In genomic region chr3:123750659-123751420, GRCh38 we compare ENCODE assay signal across 11 cellular contexts.
DNase-seq lines count a peak whose midpoint lies in the region; ATAC-seq, FAIRE-seq and TF ChIP-seq lines count a peak whose summit lies in the region.
"Had no signal": no experiment of that assay in that cellular context is flagged by ENCODE, and none has a peak within 500 bp of the region (broad histone marks: within the 10 kb centered on the region; RNA-seq: fewer than 3 reads in every experiment).

No MANE protein-coding gene starts in this region.

- POLR2A ChIA-PET in H1 (lab: Charles Lee; ENCODE audit: partially characterized antibody) (no interaction called here), HEK293T (lab: Yijun Ruan, JAX) (no interaction called here)

- H3K4ac ChIP-seq in H1 (replicated peaks; ENCODE audit: insufficient read length, low read depth, low read length): no peak overlapping the region

- no peak overlapping the region for H4K91ac ChIP-seq in H1 (replicated peaks; ENCODE audit: insufficient read length, low read length)

- H2BK120ac ChIP-seq in H1 (replicated peaks; ENCODE audit: low read depth, low read length): no peak overlapping the region

- H3K56ac ChIP-seq in H1 (replicated peaks; ENCODE audit: insufficient read length, low read depth, low read length): no peak overlapping the region

- no peak overlapping the region for H3K27ac Mint-ChIP-seq in activated naive CD8-positive, alpha-beta T cell treated with anti-CD3 and anti-CD28 coated beads for 36 hours
- H3K27ac Mint-ChIP-seq: natural killer cell had no signal

- no peak overlapping the region for H3K4me3 Mint-ChIP-seq in activated naive CD8-positive, alpha-beta T cell treated with anti-CD3 and anti-CD28 coated beads for 36 hours
- H3K4me3 Mint-ChIP-seq: natural killer cell had no signal

- H3K4me2 ChIP-seq in H1 (ENCODE audit: insufficient read depth in 1 of 2, low read depth in 2 of 2, low read length in 2 of 2): no peak overlapping the region

- H4K5ac ChIP-seq in H1 (ENCODE audit: insufficient read length, low read depth, low read length): no peak overlapping the region

- no peaks in the 10 kb centered on the region for H3K4me1 Mint-ChIP-seq in activated naive CD8-positive, alpha-beta T cell treated with anti-CD3 and anti-CD28 coated beads for 36 hours
- H3K4me1 Mint-ChIP-seq: natural killer cell had no signal

- no peak overlapping the region for H4K8ac ChIP-seq in H1 (ENCODE audit: extremely low read depth, insufficient read depth, low read length)

- DNase-seq in AG08395 (ENCODE audit: low spot score) (peak; percentile 85), LoVo (ENCODE audit: low spot score) (peak; percentile 64), H1 (ENCODE audit: low read depth in 1 of 2, low spot score in 2 of 2) (peak in 1 of 2 experiments; percentile 45), lung (ENCODE audit: low spot score) (peak; percentile 60), NCI-H1694 treated with DMSO at 0.1 percent for 48 hours (lab: John Stamatoyannopoulos, UW) (no peak), testis (no peak), HEK293T (ENCODE audit: extremely low spot score) (no peak)
- no peak for DNase-seq in activated naive CD8-positive, alpha-beta T cell treated with anti-CD3 and anti-CD28 coated beads for 36 hours
- DNase-seq: cerebellar nuclear complex, natural killer cell, NCI-H510A had no signal

- H3K9me3 ChIP-seq in H1 (ENCODE audit: insufficient read depth in 2 of 2, low read depth in 1 of 2, low read length in 1 of 2) (no peaks in the 10 kb centered on the region), lung (ENCODE audit: control insufficient read depth in 2 of 2, insufficient read depth in 1 of 2, low read length in 1 of 2) (peaks cover 0 to 3% of the 10 kb centered on the region in 2 donors), testis (no peaks in the 10 kb centered on the region)

- H3K4me3 ChIP-seq in H1 (ENCODE audit: extremely low read depth in 1 of 4, insufficient read depth in 2 of 4, low read depth in 3 of 4, low read length in 4 of 4): no peak overlapping the region
- H3K4me3 ChIP-seq in lung: no peak overlapping the region
- H3K4me3 ChIP-seq in testis: no peak overlapping the region

- H2BK5ac ChIP-seq in H1 (ENCODE audit: low read depth, low read length): peak overlapping the region; percentile 13; the same call in 1 of the 2 replicates

- H2AK5ac ChIP-seq in H1 (ENCODE audit: low read depth, low read length): no peak overlapping the region

- H4K20me1 ChIP-seq in H1 (replicated peaks in 1 of 2; ENCODE audit: control insufficient read depth in 1 of 2, insufficient read depth in 2 of 2, low read length in 2 of 2): no peaks in the 10 kb centered on the region

- no peak for FAIRE-seq in H1 (lab: Jason Lieb, UNC)

- no peaks in the 10 kb centered on the region for H3K9me3 Mint-ChIP-seq in activated naive CD8-positive, alpha-beta T cell treated with anti-CD3 and anti-CD28 coated beads for 36 hours
- H3K9me3 Mint-ChIP-seq: natural killer cell had no signal

- H3K36me3 Mint-ChIP-seq in activated naive CD8-positive, alpha-beta T cell treated with anti-CD3 and anti-CD28 coated beads for 36 hours: no peaks in the 10 kb centered on the region
- H3K36me3 Mint-ChIP-seq: natural killer cell had no signal

- TF ChIP-seq CTCF in H1 (IDR thresholded peaks at IDR 0.05; ENCODE audit: control extremely low read depth in 1 of 3, insufficient read depth in 1 of 3, low read depth in 1 of 3, low read length in 3 of 3): no peak
- TF ChIP-seq CTCF in lung (IDR thresholded peaks at IDR 0.05; ENCODE audit: control extremely low read depth, extremely low read depth): no peak
- TF ChIP-seq CTCF in testis (IDR thresholded peaks at IDR 0.05): no peak

- H3K4me1 ChIP-seq in H1 (replicated peaks in 1 of 4; ENCODE audit: control insufficient read depth in 3 of 4, insufficient read depth in 4 of 4, low read length in 3 of 4) (0 out of 7 replicates have a peak, but pooled peaks cover 0 to 3% (median 0%) of the 10 kb centered on the region in 4 experiments), lung (ENCODE audit: control insufficient read depth in 2 of 2, insufficient read depth in 2 of 2, low read length in 2 of 2) (peaks cover 0 to 3% of the 10 kb centered on the region in 2 donors), testis (no peaks in the 10 kb centered on the region)

- no peak overlapping the region for H3K18ac ChIP-seq in H1 (ENCODE audit: extremely low read depth, low read length)

- H3K23ac ChIP-seq in H1 (ENCODE audit: insufficient read length): no peak overlapping the region

- no peak for TF ChIP-seq EP300 in H1 (IDR thresholded peaks at IDR 0.05; ENCODE audit: borderline replicate concordance in 1 of 2, low read depth in 2 of 2, low read length in 2 of 2)

- H2AFZ ChIP-seq in H1 (ENCODE audit: low read length): no peak overlapping the region

- no peak overlapping the region for H3K9ac ChIP-seq in H1 (replicated peaks in 1 of 4; ENCODE audit: extremely low read depth in 1 of 4, low read depth in 3 of 4, low read length in 3 of 4)

- H3K79me1 ChIP-seq in H1 (ENCODE audit: low read depth, low read length): no peaks in the 10 kb centered on the region

- peak; percentile 75 for ATAC-seq in lung (ENCODE audit: insufficient read depth, low FRiP score)
- ATAC-seq: natural killer cell had no signal

- H3K79me2 ChIP-seq in H1 (ENCODE audit: control insufficient read depth in 1 of 2, insufficient read depth in 2 of 2, low read length in 2 of 2): no peaks in the 10 kb centered on the region

- H2BK20ac ChIP-seq in H1 (ENCODE audit: low read length): no peak overlapping the region

- H2BK12ac ChIP-seq in H1 (ENCODE audit: low read depth, low read length): no peak overlapping the region; the same call in 1 of the 2 replicates

- H3K36me3 ChIP-seq in H1 (ENCODE audit: control insufficient read depth in 2 of 4, insufficient read depth in 4 of 4, low read length in 3 of 4): no peaks in the 10 kb centered on the region
- H3K36me3 ChIP-seq in lung (ENCODE audit: control insufficient read depth in 2 of 2, insufficient read depth in 2 of 2, low read length in 2 of 2): no peaks in the 10 kb centered on the region
- no peaks in the 10 kb centered on the region for H3K36me3 ChIP-seq in testis (ENCODE audit: low read depth, missing control alignments)

- CTCF ChIA-PET in H1 (lab: Charles Lee; ENCODE audit: partially characterized antibody) (interaction anchor here (0.7 to 3.6 kb wide), 7 partner anchors 9 to 130 kb away, joined by 3 to 25 read pairs (median 3); no protein-coding TSS in a partner anchor), HEK293T (lab: Yijun Ruan, JAX) (interaction anchor here (0.6 kb wide), 1 partner anchor 9 kb away, joined by 3 read pairs; no protein-coding TSS in a partner anchor)

- no peak overlapping the region for H2BK15ac ChIP-seq in H1 (ENCODE audit: low read length)

- no peak for TF ChIP-seq POLR2A in H1 (IDR thresholded peaks at IDR 0.05; ENCODE audit: control extremely low read depth in 1 of 2, low read depth in 2 of 2, low read length in 2 of 2)
- no peak for TF ChIP-seq POLR2A in testis (IDR thresholded peaks at IDR 0.05)

- TF ChIP-seq RAD21 in H1 (IDR thresholded peaks at IDR 0.05 in 1 of 2, conservative IDR thresholded peaks at IDR 0.05 in 1 of 2; ENCODE audit: low read depth in 2 of 2, low read length in 2 of 2): no peak; a peak in 1 of 4 replicates

- intact Hi-C loops in testis (cut with DNase I; ENCODE audit: low total_unique reads): no loop called here

- H3K27me3 ChIP-seq in H1 (replicated peaks in 1 of 4; ENCODE audit: control insufficient read depth in 3 of 4, extremely low read depth in 1 of 4, insufficient read depth in 3 of 4, low read length in 3 of 4) (no peaks in the 10 kb centered on the region), lung (ENCODE audit: control insufficient read depth, insufficient read depth) (no peaks in the 10 kb centered on the region), testis (no peaks in the 10 kb centered on the region)

- no peaks in the 10 kb centered on the region for H3K23me2 ChIP-seq in H1 (ENCODE audit: low read depth, low read length)

- H3K27ac ChIP-seq in H1 (ENCODE audit: low read depth, low read length) (no peak overlapping the region), lung (ENCODE audit: low read depth in 1 of 2, low read length in 1 of 2) (peak overlapping the region in 1 of 2 donors; percentile 89), testis (no peak overlapping the region)

- 88% methylated on average over 3 of the region's 3 CpGs; no CpG with 5 or more reads in 1 of the 2 experiments for WGBS in H1 (ENCODE audit: extremely low coverage in 1 of 2, insufficient coverage in 1 of 2, insufficient read length in 1 of 2, insufficient replicate concordance in 2 of 2, low coverage in 1 of 2, low lambda C conversion rate in 2 of 2, missing lambda C conversion rate in 1 of 2), 2 experiments
- 61 to 86% methylated on average over 3 of the region's 3 CpGs for WGBS in lung, 2 donors
- 82 to 84% methylated on average over 1 to 3 of the region's 3 CpGs for WGBS in testis, 2 donors

- H3K14ac ChIP-seq in H1 (ENCODE audit: insufficient read length): no peak overlapping the region

- no peaks in the 10 kb centered on the region for H3K27me3 Mint-ChIP-seq in activated naive CD8-positive, alpha-beta T cell treated with anti-CD3 and anti-CD28 coated beads for 36 hours

TF ChIP-seq in H1, 55 proteins besides CTCF, POLR2A, EP300 and RAD21 (continues in another document):
- TF ChIP-seq JUND (IDR thresholded peaks at IDR 0.05; ENCODE audit: low read length) (peak; percentile 77; the same call in 1 of the 2 replicates), TEAD4 (IDR thresholded peaks at IDR 0.05; ENCODE audit: low read depth, low read length) (peak; percentile 69; the same call in 1 of the 2 replicates), KDM5A (IDR thresholded peaks at IDR 0.05; ENCODE audit: low read length) (no peak), SIX5 (IDR thresholded peaks at IDR 0.05; ENCODE audit: low read depth, low read length) (no peak), JUN (IDR thresholded peaks at IDR 0.05; ENCODE audit: low read depth, low read length) (0 out of 2 replicates have a peak, but pooled peaks have one; percentile 33), GABPA (IDR thresholded peaks at IDR 0.05; ENCODE audit: borderline replicate concordance, insufficient read depth, low read length) (no peak), YY1 (IDR thresholded peaks at IDR 0.05; ENCODE audit: low read depth, low read length) (peak; percentile 61; the same call in 1 of the 2 replicates)

TF ChIP-seq in HEK293T, 16 proteins besides CTCF, POLR2A, EP300 and RAD21:
- no peak for TF ChIP-seq NFRKB (IDR thresholded peaks at IDR 0.05)
- no peak for TF ChIP-seq ARNT (IDR thresholded peaks at IDR 0.05)
- TF ChIP-seq SUZ12 (IDR thresholded peaks at IDR 0.05): no peak
- TF ChIP-seq L3MBTL2 (conservative IDR thresholded peaks at IDR 0.05): no peak
- no peak for TF ChIP-seq FOXM1 (IDR thresholded peaks at IDR 0.05; ENCODE audit: borderline replicate concordance)
- TF ChIP-seq ZNF384 (IDR thresholded peaks at IDR 0.05): no peak
- no peak for TF ChIP-seq FOXA1 (IDR thresholded peaks at IDR 0.05)
- TF ChIP-seq LEF1 (IDR thresholded peaks at IDR 0.05; ENCODE audit: borderline replicate concordance): no peak
- no peak for TF ChIP-seq BHLHE40 (IDR thresholded peaks at IDR 0.05; ENCODE audit: borderline replicate concordance)
TF ChIP-seq in HEK293T: peak in this region for 0.

Comparison
In these comparisons a context has a peak if more than half of its experiments do, and no peak if none do; other contexts are left out.
1. DNase-seq: peak in AG08395 (single experiment), LoVo (single experiment) and lung (single experiment); none in NCI-H1694 treated with DMSO at 0.1 percent for 48 hours (single experiment), activated naive CD8-positive, alpha-beta T cell treated with anti-CD3 and anti-CD28 coated beads for 36 hours (single experiment), testis (single experiment) and HEK293T (single experiment).